In genomic region chr13:54091884-54092283, GRCh38 we compare ENCODE assay signal across 32 cellular contexts.
"Had no signal": no experiment of that assay in that cellular context is flagged by ENCODE, and none has a peak within 500 bp of the region (broad histone marks: within the 10 kb centered on the region; RNA-seq: fewer than 3 reads in every experiment).

No MANE protein-coding gene starts in this region.

- ATAC-seq: activated naive CD8-positive, alpha-beta T cell treated with anti-CD3 and anti-CD28 coated beads, Interleukin-2, amount 50 U/mL, for 24 hours; activated T-cell treated with anti-CD3 and anti-CD28 coated beads, Interleukin-2, amount 50 U/mL, for 72 hours; body of pancreas; effector memory CD8-positive, alpha-beta T cell; foreskin keratinocyte; gastrocnemius medialis; T-helper 17 cell had no signal

- H3K36me3 ChIP-seq: adrenal gland, esophagus muscularis mucosa, gastrocnemius medialis had no signal

- H3K27ac Mint-ChIP-seq: activated CD4-positive, alpha-beta memory T cell treated with anti-CD3 and anti-CD28 coated beads, Interleukin-2, amount 10 ng/mL, durations not matched to agents 7 days and 5 days; activated CD4-positive, alpha-beta T cell treated with anti-CD3 and anti-CD28 coated beads, Interleukin-2, amount 10 ng/mL, durations not matched to agents 7 days and 5 days; activated naive CD4-positive, alpha-beta T cell treated with anti-CD3 and anti-CD28 coated beads for 36 hours; activated naive CD4-positive, alpha-beta T cell treated with anti-CD3 and anti-CD28 coated beads, Interleukin-2, amount 50 U/mL, for 24 hours; activated naive CD8-positive, alpha-beta T cell treated with anti-CD3 and anti-CD28 coated beads for 36 hours; activated naive CD8-positive, alpha-beta T cell treated with anti-CD3 and anti-CD28 coated beads, Interleukin-2, amount 50 U/mL, for 24 hours; activated T-cell treated with anti-CD3 and anti-CD28 coated beads, Interleukin-2, amount 50 U/mL, for 24 hours; activated T-cell treated with anti-CD3 and anti-CD28 coated beads, Interleukin-2, amount 50 U/mL, for 72 hours; effector memory CD8-positive, alpha-beta T cell; T-helper 17 cell; T-helper 2 cell treated with Interferon-gamma antibody and Interleukin-4, amounts not matched to agents 5 μg/mL and 100 μg/mL, for 36 hours; WTC11 had no signal

- H3K4me1 Mint-ChIP-seq: activated CD4-positive, alpha-beta memory T cell treated with anti-CD3 and anti-CD28 coated beads, Interleukin-2, amount 10 ng/mL, durations not matched to agents 7 days and 5 days; activated CD4-positive, alpha-beta T cell treated with anti-CD3 and anti-CD28 coated beads, Interleukin-2, amount 10 ng/mL, durations not matched to agents 7 days and 5 days; activated naive CD4-positive, alpha-beta T cell treated with anti-CD3 and anti-CD28 coated beads, Interleukin-2, amount 50 U/mL, for 24 hours; activated naive CD8-positive, alpha-beta T cell treated with anti-CD3 and anti-CD28 coated beads for 36 hours; activated naive CD8-positive, alpha-beta T cell treated with anti-CD3 and anti-CD28 coated beads, Interleukin-2, amount 50 U/mL, for 24 hours; T-helper 17 cell; WTC11 had no signal

- H3K27me3 Mint-ChIP-seq: activated CD4-positive, alpha-beta memory T cell treated with anti-CD3 and anti-CD28 coated beads, Interleukin-2, amount 10 ng/mL, durations not matched to agents 7 days and 5 days; activated CD4-positive, alpha-beta T cell treated with anti-CD3 and anti-CD28 coated beads, Interleukin-2, amount 10 ng/mL, durations not matched to agents 7 days and 5 days; activated naive CD4-positive, alpha-beta T cell treated with anti-CD3 and anti-CD28 coated beads, Interleukin-2, amount 50 U/mL, for 24 hours; activated naive CD8-positive, alpha-beta T cell treated with anti-CD3 and anti-CD28 coated beads for 36 hours; activated naive CD8-positive, alpha-beta T cell treated with anti-CD3 and anti-CD28 coated beads, Interleukin-2, amount 50 U/mL, for 24 hours; activated T-cell treated with anti-CD3 and anti-CD28 coated beads, Interleukin-2, amount 50 U/mL, for 24 hours; effector memory CD8-positive, alpha-beta T cell; T-helper 17 cell had no signal

- H3K4me3 Mint-ChIP-seq: activated CD4-positive, alpha-beta memory T cell treated with anti-CD3 and anti-CD28 coated beads, Interleukin-2, amount 10 ng/mL, durations not matched to agents 7 days and 5 days; activated CD4-positive, alpha-beta T cell treated with anti-CD3 and anti-CD28 coated beads, Interleukin-2, amount 10 ng/mL, durations not matched to agents 7 days and 5 days; activated naive CD4-positive, alpha-beta T cell treated with anti-CD3 and anti-CD28 coated beads for 36 hours; activated naive CD4-positive, alpha-beta T cell treated with anti-CD3 and anti-CD28 coated beads, Interleukin-2, amount 50 U/mL, for 24 hours; activated naive CD8-positive, alpha-beta T cell treated with anti-CD3 and anti-CD28 coated beads for 36 hours; activated naive CD8-positive, alpha-beta T cell treated with anti-CD3 and anti-CD28 coated beads, Interleukin-2, amount 50 U/mL, for 24 hours; activated T-cell treated with anti-CD3 and anti-CD28 coated beads, Interleukin-2, amount 50 U/mL, for 24 hours; activated T-cell treated with anti-CD3 and anti-CD28 coated beads, Interleukin-2, amount 50 U/mL, for 72 hours; effector memory CD8-positive, alpha-beta T cell; T-helper 17 cell; T-helper 2 cell treated with Interferon-gamma antibody and Interleukin-4, amounts not matched to agents 5 μg/mL and 100 μg/mL, for 36 hours; WTC11 had no signal

- DNase-seq: activated CD4-positive, alpha-beta memory T cell treated with anti-CD3 and anti-CD28 coated beads, Interleukin-2, amount 10 ng/mL, durations not matched to agents 7 days and 5 days; activated CD4-positive, alpha-beta T cell treated with anti-CD3 and anti-CD28 coated beads for 1 hour; activated CD4-positive, alpha-beta T cell treated with anti-CD3 and anti-CD28 coated beads for 4 hours; activated CD4-positive, alpha-beta T cell treated with anti-CD3 and anti-CD28 coated beads, Interleukin-2, amount 10 ng/mL, durations not matched to agents 7 days and 5 days; activated CD4-positive, alpha-beta T cell treated with anti-CD3 and anti-CD28 coated beads, Interleukin-2, amount 50 U/mL, for 4 hours; activated CD8-positive, alpha-beta memory T cell treated with anti-CD3 and anti-CD28 coated beads, Interleukin-2, amount 50 U/mL, for 48 hours; activated naive CD4-positive, alpha-beta T cell treated with anti-CD3 and anti-CD28 coated beads for 36 hours; activated naive CD8-positive, alpha-beta T cell treated with anti-CD3 and anti-CD28 coated beads for 36 hours; activated naive CD8-positive, alpha-beta T cell treated with anti-CD3 and anti-CD28 coated beads, Interleukin-2, amount 50 U/mL, for 24 hours; activated T-cell treated with anti-CD3 and anti-CD28 coated beads for 4 hours; activated T-cell treated with anti-CD3 and anti-CD28 coated beads, Interleukin-2, amount 50 U/mL, for 24 hours; activated T-cell treated with anti-CD3 and anti-CD28 coated beads, Interleukin-2, amount 50 U/mL, for 72 hours; adrenal gland; amygdala; body of pancreas; caudate nucleus; cortex of kidney; dermis blood vessel endothelial cell; effector CD4-positive, alpha-beta T cell; effector memory CD8-positive, alpha-beta T cell; erythroblast; foreskin keratinocyte; gastrocnemius medialis; glutamatergic neuron; T-helper 1 cell; T-helper 17 cell; T1000 had no signal

- H3K36me3 Mint-ChIP-seq: activated naive CD4-positive, alpha-beta T cell treated with anti-CD3 and anti-CD28 coated beads, Interleukin-2, amount 50 U/mL, for 24 hours; activated naive CD8-positive, alpha-beta T cell treated with anti-CD3 and anti-CD28 coated beads for 36 hours had no signal

- H3K4me3 ChIP-seq: adrenal gland, body of pancreas, esophagus muscularis mucosa, gastrocnemius medialis had no signal

- H3K9me3 ChIP-seq: body of pancreas, gastrocnemius medialis had no signal

- H3K27me3 ChIP-seq: adrenal gland, body of pancreas, esophagus muscularis mucosa, foreskin keratinocyte, gastrocnemius medialis had no signal

- H3K27ac ChIP-seq: adrenal gland, body of pancreas, esophagus muscularis mucosa, foreskin keratinocyte, gastrocnemius medialis, VCaP had no signal

- H3K4me1 ChIP-seq: adrenal gland, body of pancreas, esophagus muscularis mucosa, foreskin keratinocyte, gastrocnemius medialis had no signal
